ENCODE assay signal across 2 cellular contexts in genomic region chr3:94147039-94147438, GRCh38.
TF ChIP-seq lines count a peak whose summit lies in the region.

No MANE protein-coding gene starts in this region.

TF ChIP-seq in neural cell, 6 proteins besides CTCF, POLR2A, EP300 and RAD21:
- TF ChIP-seq MXI1 (conservative IDR thresholded peaks at IDR 0.05; ENCODE audit: poor library complexity, severe bottlenecking), result no peak
- TF ChIP-seq REST (IDR thresholded peaks at IDR 0.05; ENCODE audit: borderline replicate concordance), result no peak
- no peak for TF ChIP-seq EZH2 (IDR thresholded peaks at IDR 0.05; ENCODE audit: borderline replicate concordance, insufficient read depth, low read length, poor library complexity, severe bottlenecking)
- TF ChIP-seq POLR2AphosphoS5 (IDR thresholded peaks at IDR 0.05), result no peak
- no peak for TF ChIP-seq TAF1 (IDR thresholded peaks at IDR 0.05; ENCODE audit: low read depth)
- no peak for TF ChIP-seq SMC3 (conservative IDR thresholded peaks at IDR 0.05; ENCODE audit: poor library complexity)
TF ChIP-seq in neural cell: peak in this region for 0.

TF ChIP-seq in SK-N-SH, 30 proteins besides CTCF, POLR2A, EP300 and RAD21:
- no peak for TF ChIP-seq ELF1 (IDR thresholded peaks at IDR 0.05)
- TF ChIP-seq YY1 (IDR thresholded peaks at IDR 0.05; ENCODE audit: low read depth), result no peak
- no peak for TF ChIP-seq MAX (IDR thresholded peaks at IDR 0.05; ENCODE audit: low read depth)
- no peak for TF ChIP-seq USF1 (IDR thresholded peaks at IDR 0.05; ENCODE audit: borderline replicate concordance, low read depth)
- no peak for TF ChIP-seq MEF2A (IDR thresholded peaks at IDR 0.05; ENCODE audit: borderline replicate concordance, low read depth)
- TF ChIP-seq JUND (IDR thresholded peaks at IDR 0.05), result no peak
